In the genomic region with DNA sequence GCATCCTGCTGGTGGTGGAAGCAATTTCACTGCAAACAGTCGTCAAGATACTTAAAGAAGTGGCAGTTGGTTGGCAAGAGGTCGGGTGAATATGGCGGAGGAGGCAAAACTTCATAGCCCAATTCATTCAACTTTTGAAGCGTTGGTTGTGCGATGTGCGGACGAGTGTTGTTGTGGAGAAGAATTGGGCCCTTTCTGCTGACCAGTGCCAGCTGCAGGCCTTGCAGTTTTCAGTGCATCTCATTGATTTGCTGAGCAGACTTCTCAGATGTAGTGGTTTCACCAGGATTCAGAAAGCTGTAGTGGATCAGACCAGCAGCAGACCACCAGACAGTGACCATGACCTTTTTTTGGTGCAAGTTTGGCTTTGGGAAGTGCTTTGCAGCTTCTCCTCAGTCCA, we compare ENCODE assay signal across 3 cellular contexts.
A peak's percentile ranks its signal among the peaks of the same experiment; 100 is the strongest.
DNase-seq lines count a peak whose midpoint lies in the region; ATAC-seq lines count a peak whose summit lies in the region.
"Not testable (repeated sequence)": the region's sequence is repeated elsewhere in the genome, so short reads cannot be mapped to it uniquely, and the experiment has no call there.

No MANE protein-coding gene starts in this region.

- H4K91ac ChIP-seq in neuronal stem cell (ENCODE audit: low read depth, low read length, poor library complexity) = not testable (repeated sequence)

- not testable (repeated sequence) for H3K14ac ChIP-seq in neuronal stem cell (ENCODE audit: low read length)

- H3K4me3 Mint-ChIP-seq in stimulated activated naive B cell treated with anti-CD40 and anti-IgM and Interleukin-4, amounts not matched to agents 10 μg/mL and 1 μg/mL and 100 μg/mL, for 72 hours = not testable (repeated sequence)

- not testable (repeated sequence) for H3K4me3 ChIP-seq in neuronal stem cell (ENCODE audit: low read length in 2 of 2)

- ATAC-seq in stimulated activated naive B cell treated with anti-CD40 and anti-IgM and Interleukin-4, amounts not matched to agents 10 μg/mL and 1 μg/mL and 100 μg/mL, for 72 hours (replicated peaks) = not testable (repeated sequence)

- H3K23ac ChIP-seq in neuronal stem cell (ENCODE audit: low read depth, low read length, poor library complexity) = not testable (repeated sequence)

- peak; percentile 28 for DNase-seq in Ammon's horn (ENCODE audit: low spot score)
- DNase-seq in neuronal stem cell (ENCODE audit: low spot score); stimulated activated naive B cell treated with anti-CD40 and anti-IgM and Interleukin-4, amounts not matched to agents 10 μg/mL and 1 μg/mL and 100 μg/mL, for 72 hours: not testable (repeated sequence)

- not testable (repeated sequence) for H3K9me3 ChIP-seq in neuronal stem cell (replicated peaks in 1 of 2; ENCODE audit: control insufficient read depth in 2 of 2, insufficient read depth in 1 of 2, low read depth in 1 of 2, low read length in 2 of 2)

- H3K4me1 ChIP-seq in neuronal stem cell (ENCODE audit: control insufficient read depth in 2 of 2, insufficient read depth in 1 of 2, low read depth in 1 of 2, low read length in 2 of 2) = not testable (repeated sequence)

- H2AK5ac ChIP-seq in neuronal stem cell (ENCODE audit: low read depth, low read length) = not testable (repeated sequence)

- not testable (repeated sequence) for H2BK15ac ChIP-seq in neuronal stem cell (ENCODE audit: low read length)

- H3K27me3 ChIP-seq in neuronal stem cell (ENCODE audit: control insufficient read depth in 3 of 3, insufficient read depth in 3 of 3, low read depth in 1 of 3, low read length in 3 of 3) = not testable (repeated sequence)

- H3K27ac ChIP-seq in neuronal stem cell (replicated peaks; ENCODE audit: low read length) = not testable (repeated sequence)

- H3K27ac Mint-ChIP-seq in stimulated activated naive B cell treated with anti-CD40 and anti-IgM and Interleukin-4, amounts not matched to agents 10 μg/mL and 1 μg/mL and 100 μg/mL, for 72 hours = peak overlapping the region; percentile 14

- H3K9me3 Mint-ChIP-seq in stimulated activated naive B cell treated with anti-CD40 and anti-IgM and Interleukin-4, amounts not matched to agents 10 μg/mL and 1 μg/mL and 100 μg/mL, for 72 hours = not testable (repeated sequence)

- H3K9ac ChIP-seq in neuronal stem cell (ENCODE audit: low read depth, low read length, poor library complexity) = not testable (repeated sequence)

- not testable (repeated sequence) for H4K8ac ChIP-seq in neuronal stem cell (ENCODE audit: low read depth, low read length)

- H2BK12ac ChIP-seq in neuronal stem cell (ENCODE audit: low read length) = not testable (repeated sequence)

- not testable (repeated sequence) for H2AFZ ChIP-seq in neuronal stem cell (ENCODE audit: low read length)

- H3K36me3 Mint-ChIP-seq in stimulated activated naive B cell treated with anti-CD40 and anti-IgM and Interleukin-4, amounts not matched to agents 10 μg/mL and 1 μg/mL and 100 μg/mL, for 72 hours = peaks cover 10 to 23% of the 10 kb centered on the region in 2 donors

- not testable (repeated sequence) for H3K36me3 ChIP-seq in neuronal stem cell (replicated peaks in 1 of 2; ENCODE audit: control insufficient read depth in 2 of 2, insufficient read depth in 2 of 2, low read length in 2 of 2)

- WGBS in neuronal stem cell (ENCODE audit: extremely low coverage in 2 of 2, insufficient read length in 2 of 2, insufficient replicate concordance in 1 of 2), 2 donors = no CpG with 5 or more reads among the region's 7 CpGs

- not testable (repeated sequence) for H2BK5ac ChIP-seq in neuronal stem cell (ENCODE audit: low read length)

- H3K4ac ChIP-seq in neuronal stem cell (ENCODE audit: low read length) = not testable (repeated sequence)

- peak overlapping the region; percentile 13 for H3K18ac ChIP-seq in neuronal stem cell (ENCODE audit: low read length)

- not testable (repeated sequence) for H3K4me1 Mint-ChIP-seq in stimulated activated naive B cell treated with anti-CD40 and anti-IgM and Interleukin-4, amounts not matched to agents 10 μg/mL and 1 μg/mL and 100 μg/mL, for 72 hours

- H3K79me1 ChIP-seq in neuronal stem cell (ENCODE audit: low read depth, low read length) = not testable (repeated sequence)

- not testable (repeated sequence) for H2BK120ac ChIP-seq in neuronal stem cell (ENCODE audit: low read depth, low read length)

- not testable (repeated sequence) for H3K27me3 Mint-ChIP-seq in stimulated activated naive B cell treated with anti-CD40 and anti-IgM and Interleukin-4, amounts not matched to agents 10 μg/mL and 1 μg/mL and 100 μg/mL, for 72 hours

- not testable (repeated sequence) for H3K4me2 ChIP-seq in neuronal stem cell (ENCODE audit: insufficient read depth, low read length, poor library complexity, severe bottlenecking)
